26 cellular contexts compared by ENCODE assay signal in the genomic region with DNA sequence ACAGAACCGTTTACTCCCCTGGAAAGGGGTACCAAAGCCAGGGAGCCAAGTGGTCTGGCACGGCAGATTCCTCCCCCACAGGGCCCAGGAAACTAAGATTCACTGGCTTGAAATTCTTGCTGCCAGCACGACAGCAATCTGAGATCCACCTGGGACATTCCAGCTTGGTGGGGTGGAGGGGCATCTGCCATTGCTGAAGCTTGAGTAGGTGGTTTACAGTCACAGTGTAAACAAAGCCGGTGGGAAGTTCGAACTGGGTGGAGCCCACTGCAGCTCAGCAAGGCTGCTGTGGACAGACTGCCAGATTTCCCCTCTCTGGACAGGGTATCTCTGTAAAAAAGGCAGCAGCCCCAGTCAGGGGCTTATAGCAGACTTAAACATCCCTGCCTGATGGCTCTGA.
"Had no signal": no experiment of that assay in that cellular context is flagged by ENCODE, and none has a peak within 500 bp of the region (broad histone marks: within the 10 kb centered on the region; RNA-seq: fewer than 3 reads in every experiment).

No MANE protein-coding gene starts in this region.

- H3K4me2 ChIP-seq: neural progenitor cell, smooth muscle cell had no signal

- DNase-seq: dermis blood vessel endothelial cell; effector memory CD8-positive, alpha-beta T cell; hypothalamus; immature natural killer cell; midbrain; naive thymus-derived CD4-positive, alpha-beta T cell; stimulated activated CD4-positive, alpha-beta T cell treated with anti-CD3 and anti-CD28 coated beads, Interleukin-12 subunit alpha, Interleukin-12 subunit beta, amount 100 ng/mL, for 4 hours; stimulated activated CD4-positive, alpha-beta T cell treated with anti-CD3 and anti-CD28 coated beads, Interleukin-1b, Interleukin-23, amount 100 ng/mL, for 48 hours; stimulated activated CD4-positive, alpha-beta T cell treated with anti-CD3 and anti-CD28 coated beads, Interleukin-4, amount 100 ng/mL, for 24 hours; stimulated activated naive CD4-positive, alpha-beta T cell treated with Interleukin-2 at 50 U/mL for 16 hours; stomach; thyroid gland; trophoblast cell had no signal

- H3K4me3 Mint-ChIP-seq: effector memory CD8-positive, alpha-beta T cell; immature natural killer cell; memory B cell; naive thymus-derived CD4-positive, alpha-beta T cell; nephron; neural progenitor cell; stimulated activated effector memory CD8-positive, alpha-beta T cell treated with anti-CD3 and anti-CD28 coated beads, Interleukin-12 subunit alpha, Interleukin-12 subunit beta, amount 100 ng/mL, for 72 hours had no signal

- H3K79me2 ChIP-seq: parathyroid adenoma had no signal

- H3K4me1 Mint-ChIP-seq: immature natural killer cell; memory B cell; naive thymus-derived CD4-positive, alpha-beta T cell; nephron; neural progenitor cell; stimulated activated effector memory CD8-positive, alpha-beta T cell treated with anti-CD3 and anti-CD28 coated beads, Interleukin-12 subunit alpha, Interleukin-12 subunit beta, amount 100 ng/mL, for 72 hours had no signal

- H3K27ac Mint-ChIP-seq: effector memory CD8-positive, alpha-beta T cell; immature natural killer cell; memory B cell; naive thymus-derived CD4-positive, alpha-beta T cell; nephron; neural progenitor cell; progenitor cell of endocrine pancreas; stimulated activated effector memory CD8-positive, alpha-beta T cell treated with anti-CD3 and anti-CD28 coated beads, Interleukin-12 subunit alpha, Interleukin-12 subunit beta, amount 100 ng/mL, for 72 hours had no signal

- H3K27ac ChIP-seq: coronary artery, neural progenitor cell, parathyroid adenoma, right atrium auricular region, stomach, thyroid gland, vagina had no signal

- H3K27me3 ChIP-seq: neural progenitor cell, right atrium auricular region, stomach, thyroid gland, vagina had no signal

- H3K27me3 Mint-ChIP-seq: effector memory CD8-positive, alpha-beta T cell; memory B cell; naive thymus-derived CD4-positive, alpha-beta T cell; progenitor cell of endocrine pancreas had no signal

- H3K9ac ChIP-seq: neural progenitor cell, parathyroid adenoma had no signal

- H3K9me3 ChIP-seq: right atrium auricular region, thyroid gland, vagina had no signal

- H3K36me3 ChIP-seq: neural progenitor cell, right atrium auricular region, stomach, thyroid gland, vagina had no signal

- FAIRE-seq: frontal cortex, keratinocyte had no signal

- H3K4me1 ChIP-seq: neural progenitor cell, parathyroid adenoma, right atrium auricular region, stomach, thyroid gland, vagina had no signal

- H2AFZ ChIP-seq: neural progenitor cell, parathyroid adenoma had no signal

- H3K4me3 ChIP-seq: coronary artery, lung, neural progenitor cell, right atrium auricular region, smooth muscle cell, stomach, thyroid gland, vagina had no signal

- H3K36me3 Mint-ChIP-seq: immature natural killer cell; memory B cell; neural progenitor cell; stimulated activated effector memory CD8-positive, alpha-beta T cell treated with anti-CD3 and anti-CD28 coated beads, Interleukin-12 subunit alpha, Interleukin-12 subunit beta, amount 100 ng/mL, for 72 hours had no signal
